In the genomic region with DNA sequence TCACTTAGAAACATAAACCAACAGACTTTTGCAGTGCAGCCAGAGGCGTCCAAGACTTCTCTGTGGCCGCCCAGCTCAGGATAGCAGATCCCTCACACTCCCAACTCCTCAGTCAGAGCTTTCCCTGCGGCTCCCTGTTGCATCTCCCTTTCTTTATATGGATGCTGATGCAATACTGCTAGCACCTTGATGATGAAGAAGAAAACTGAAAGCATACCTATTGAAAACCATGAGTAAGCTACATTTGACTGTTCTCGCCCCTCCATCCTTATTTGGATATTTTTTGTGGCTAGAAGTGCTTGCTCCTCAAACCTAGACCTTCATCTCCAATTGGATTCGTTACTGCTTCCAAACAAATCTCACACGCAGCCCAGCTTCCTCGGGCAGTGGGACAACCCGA, we compare ENCODE assay signal across 21 cellular contexts. TPM values are rescaled to one million over a fixed set of nuclear protein-coding genes. Genes with fewer than 3 reads are reported as not detected.
A peak's percentile ranks its signal among the peaks of the same experiment; 100 is the strongest.
DNase-seq lines count a peak whose midpoint lies in the region; ATAC-seq and TF ChIP-seq lines count a peak whose summit lies in the region.
"Had no signal": no experiment of that assay in that cellular context is flagged by ENCODE, and none has a peak within 500 bp of the region (broad histone marks: within the 10 kb centered on the region; RNA-seq: fewer than 3 reads in every experiment).

No MANE protein-coding gene starts in this region.

- no peak overlapping the region for H2AK5ac ChIP-seq in mesenchymal stem cell (ENCODE audit: low read length, severe bottlenecking)

- peaks cover 1% of the 10 kb centered on the region for H3K36me3 Mint-ChIP-seq in activated CD8-positive, alpha-beta memory T cell treated with anti-CD3 and anti-CD28 coated beads, Interleukin-2, amount 10 ng/mL, durations not matched to agents 7 days and 5 days
- no peaks in the 10 kb centered on the region for H3K36me3 Mint-ChIP-seq in GM23338 (ENCODE audit: low read depth)
- no peaks in the 10 kb centered on the region for H3K36me3 Mint-ChIP-seq in activated T-helper 1 cell treated with anti-CD3 and anti-CD28 coated beads, Interleukin-12 subunit alpha, Interleukin-12 subunit beta, Interleukin-2, Interleukin-4 antibody, amounts not matched to agents 30 ng/mL and 10 ng/mL and 1 ng/mL, durations not matched to agents 14 hours and 24 hours and 36 hours (ENCODE audit: low read depth)
- H3K36me3 Mint-ChIP-seq: CD14-positive monocyte had no signal

- H2BK120ac ChIP-seq in mesenchymal stem cell (ENCODE audit: low read depth, low read length), result no peak overlapping the region

- no peaks in the 10 kb centered on the region for H3K79me2 ChIP-seq in GM23338 (replicated peaks; ENCODE audit: insufficient read depth)

- ATAC-seq in activated CD8-positive, alpha-beta memory T cell treated with anti-CD3 and anti-CD28 coated beads, Interleukin-2, amount 10 ng/mL, durations not matched to agents 7 days and 5 days, result peak; percentile 57
- no peak for ATAC-seq in GM23338
- ATAC-seq in HG03571 (IDR thresholded peaks at IDR 0.05; ENCODE audit: unreplicated experiment), result no peak
- ATAC-seq: A549 had no signal

- H2AFZ ChIP-seq in GM23338 (peak overlapping the region; percentile 44; the same call in 1 of the 2 replicates), mesenchymal stem cell (ENCODE audit: low read depth, low read length) (no peak overlapping the region)

- H3K4me2 ChIP-seq in GM23338 (no peak overlapping the region), mesenchymal stem cell (ENCODE audit: low read length, poor library complexity, severe bottlenecking) (no peak overlapping the region)
- H3K4me2 ChIP-seq: A549, KMS-11 had no signal

- no peaks in the 10 kb centered on the region for H4K20me1 ChIP-seq in GM23338 (replicated peaks; ENCODE audit: insufficient read depth)

- CTCF ChIA-PET in activated CD8-positive, alpha-beta memory T cell treated with anti-CD3 and anti-CD28 coated beads, Interleukin-2, amount 10 ng/mL, durations not matched to agents 7 days and 5 days (lab: Charles Lee), result interaction anchor here (0.9 to 1.3 kb wide), 3 partner anchors 16 to 43 kb away, joined by 3 to 6 read pairs (median 3); no protein-coding TSS in a partner anchor

- H3K27me3 ChIP-seq in GM23338 (ENCODE audit: insufficient read depth) (no peaks in the 10 kb centered on the region), mesenchymal stem cell (ENCODE audit: control insufficient read depth in 1 of 2, insufficient read depth in 1 of 2, low read length in 2 of 2) (no peaks in the 10 kb centered on the region)

- intact Hi-C loops in activated T-helper 1 cell treated with anti-CD3 and anti-CD28 coated beads, Interleukin-12 subunit alpha, Interleukin-12 subunit beta, Interleukin-2, Interleukin-4 antibody, amounts not matched to agents 30 ng/mL and 10 ng/mL and 1 ng/mL, durations not matched to agents 14 hours and 24 hours and 36 hours (cut with micrococcal nuclease), result no loop called here

- no peak overlapping the region for H3K4ac ChIP-seq in mesenchymal stem cell (ENCODE audit: low read depth in 1 of 2, low read length in 2 of 2)

- no peak overlapping the region for H4K91ac ChIP-seq in mesenchymal stem cell (ENCODE audit: low read length)

- H3K9me2 ChIP-seq in GM23338 (ENCODE audit: insufficient read depth), result peaks cover 4% of the 10 kb centered on the region; the same call in 1 of the 2 replicates

- no peak overlapping the region for H3K9ac ChIP-seq in mesenchymal stem cell (ENCODE audit: low read length)
- H3K9ac ChIP-seq: KMS-11 had no signal

- peak overlapping the region; percentile 6 to 68 for H2BK12ac ChIP-seq in mesenchymal stem cell (ENCODE audit: low read length in 2 of 2)

- no peak overlapping the region for H2BK5ac ChIP-seq in mesenchymal stem cell (ENCODE audit: low read depth, low read length, poor library complexity, severe bottlenecking)

- no peak for TF ChIP-seq CTCF in GM23338 (conservative IDR thresholded peaks at IDR 0.05; ENCODE audit: low read depth in 2 of 2)

- H3K27ac ChIP-seq in GM23338 (ENCODE audit: low read depth) (no peak overlapping the region), mesenchymal stem cell (ENCODE audit: low read length, poor library complexity, severe bottlenecking) (no peak overlapping the region)
- H3K27ac ChIP-seq: A549, KMS-11 had no signal

- no peak overlapping the region for H4K8ac ChIP-seq in mesenchymal stem cell (ENCODE audit: low read length)

- no peaks in the 10 kb centered on the region for H3K36me3 ChIP-seq in GM23338 (ENCODE audit: insufficient read depth)
- H3K36me3 ChIP-seq in mesenchymal stem cell (ENCODE audit: control insufficient read depth in 1 of 2, insufficient read depth in 2 of 2, low read depth in 1 of 2, low read length in 2 of 2), result no peaks in the 10 kb centered on the region
- H3K36me3 ChIP-seq: HAP-1 had no signal

- H3K4me1 Mint-ChIP-seq in activated CD8-positive, alpha-beta memory T cell treated with anti-CD3 and anti-CD28 coated beads, Interleukin-2, amount 10 ng/mL, durations not matched to agents 7 days and 5 days, result peaks cover 29% of the 10 kb centered on the region
- H3K4me1 Mint-ChIP-seq in GM23338, result peaks cover 12% of the 10 kb centered on the region; the same call in 2 of the 3 replicates
- peaks cover 39% of the 10 kb centered on the region for H3K4me1 Mint-ChIP-seq in activated T-helper 1 cell treated with anti-CD3 and anti-CD28 coated beads, Interleukin-12 subunit alpha, Interleukin-12 subunit beta, Interleukin-2, Interleukin-4 antibody, amounts not matched to agents 30 ng/mL and 10 ng/mL and 1 ng/mL, durations not matched to agents 14 hours and 24 hours and 36 hours (ENCODE audit: low read depth)

- no peak overlapping the region for H3K23ac ChIP-seq in mesenchymal stem cell (ENCODE audit: low read length in 2 of 2)

- no peaks in the 10 kb centered on the region for H3F3A ChIP-seq in GM23338 (replicated peaks; ENCODE audit: low read depth)

- no peak overlapping the region for H3K14ac ChIP-seq in mesenchymal stem cell (ENCODE audit: low read length in 2 of 2)

- WGBS in mesenchymal stem cell, result 96% methylated on average over 6 of the region's 8 CpGs

- H3K27ac Mint-ChIP-seq in activated CD8-positive, alpha-beta memory T cell treated with anti-CD3 and anti-CD28 coated beads, Interleukin-2, amount 10 ng/mL, durations not matched to agents 7 days and 5 days, result no peak overlapping the region
- H3K27ac Mint-ChIP-seq in GM23338, result no peak overlapping the region
- H3K27ac Mint-ChIP-seq in activated T-helper 1 cell treated with anti-CD3 and anti-CD28 coated beads, Interleukin-12 subunit alpha, Interleukin-12 subunit beta, Interleukin-2, Interleukin-4 antibody, amounts not matched to agents 30 ng/mL and 10 ng/mL and 1 ng/mL, durations not matched to agents 14 hours and 24 hours and 36 hours, result peak overlapping the region; percentile 16
- H3K27ac Mint-ChIP-seq: B cell, CD14-positive monocyte had no signal

- H3K27me3 Mint-ChIP-seq in activated CD8-positive, alpha-beta memory T cell treated with anti-CD3 and anti-CD28 coated beads, Interleukin-2, amount 10 ng/mL, durations not matched to agents 7 days and 5 days, result no peaks in the 10 kb centered on the region
- H3K27me3 Mint-ChIP-seq in GM23338 (ENCODE audit: insufficient read depth, low read depth, poor library complexity), result peaks cover 3% of the 10 kb centered on the region
- peaks cover 2% of the 10 kb centered on the region for H3K27me3 Mint-ChIP-seq in activated T-helper 1 cell treated with anti-CD3 and anti-CD28 coated beads, Interleukin-12 subunit alpha, Interleukin-12 subunit beta, Interleukin-2, Interleukin-4 antibody, amounts not matched to agents 30 ng/mL and 10 ng/mL and 1 ng/mL, durations not matched to agents 14 hours and 24 hours and 36 hours (ENCODE audit: insufficient read depth)

- H3K4me1 ChIP-seq in GM23338 (ENCODE audit: insufficient read depth) (peaks cover 6% of the 10 kb centered on the region; the same call in 1 of the 2 replicates), mesenchymal stem cell (ENCODE audit: control insufficient read depth, insufficient read depth, low read depth, low read length) (peaks cover 4% of the 10 kb centered on the region)
- H3K4me1 ChIP-seq: HAP-1 had no signal

- no peaks in the 10 kb centered on the region for H3K79me1 ChIP-seq in mesenchymal stem cell (replicated peaks; ENCODE audit: low read length, poor library complexity, severe bottlenecking)

- H3K18ac ChIP-seq in mesenchymal stem cell (ENCODE audit: low read depth in 1 of 2, low read length in 2 of 2), result no peak overlapping the region

- H3K4me3 ChIP-seq in GM23338 (no peak overlapping the region), mesenchymal stem cell (ENCODE audit: insufficient read depth in 1 of 2, low read depth in 1 of 2, low read length in 2 of 2) (no peak overlapping the region)
- H3K4me3 ChIP-seq: A549, HAP-1 had no signal

- no peak overlapping the region for H3K4me3 Mint-ChIP-seq in activated CD8-positive, alpha-beta memory T cell treated with anti-CD3 and anti-CD28 coated beads, Interleukin-2, amount 10 ng/mL, durations not matched to agents 7 days and 5 days
- H3K4me3 Mint-ChIP-seq in GM23338, result no peak overlapping the region
- no peak overlapping the region for H3K4me3 Mint-ChIP-seq in activated T-helper 1 cell treated with anti-CD3 and anti-CD28 coated beads, Interleukin-12 subunit alpha, Interleukin-12 subunit beta, Interleukin-2, Interleukin-4 antibody, amounts not matched to agents 30 ng/mL and 10 ng/mL and 1 ng/mL, durations not matched to agents 14 hours and 24 hours and 36 hours
- H3K4me3 Mint-ChIP-seq: B cell, CD14-positive monocyte had no signal

- H3K9me3 Mint-ChIP-seq in activated CD8-positive, alpha-beta memory T cell treated with anti-CD3 and anti-CD28 coated beads, Interleukin-2, amount 10 ng/mL, durations not matched to agents 7 days and 5 days (ENCODE audit: low read depth), result no peaks in the 10 kb centered on the region
- H3K9me3 Mint-ChIP-seq in GM23338, result no peaks in the 10 kb centered on the region
- H3K9me3 Mint-ChIP-seq in activated T-helper 1 cell treated with anti-CD3 and anti-CD28 coated beads, Interleukin-12 subunit alpha, Interleukin-12 subunit beta, Interleukin-2, Interleukin-4 antibody, amounts not matched to agents 30 ng/mL and 10 ng/mL and 1 ng/mL, durations not matched to agents 14 hours and 24 hours and 36 hours, result no peaks in the 10 kb centered on the region

- H3K9me3 ChIP-seq in mesenchymal stem cell (ENCODE audit: control insufficient read depth, low read length), result no peaks in the 10 kb centered on the region
- H3K9me3 ChIP-seq: A549, HAP-1 had no signal

- DNase-seq in activated CD8-positive, alpha-beta memory T cell treated with anti-CD3 and anti-CD28 coated beads, Interleukin-2, amount 10 ng/mL, durations not matched to agents 7 days and 5 days, result no peak
- no peak for DNase-seq in activated CD8-positive, alpha-beta memory T cell treated with anti-CD3 and anti-CD28 coated beads, Interleukin-2, amount 50 U/mL, for 48 hours
- no peak for DNase-seq in GM23338 (ENCODE audit: low spot score)
- no peak for DNase-seq in activated T-helper 1 cell treated with anti-CD3 and anti-CD28 coated beads, Interleukin-12 subunit alpha, Interleukin-12 subunit beta, Interleukin-2, Interleukin-4 antibody, amounts not matched to agents 30 ng/mL and 10 ng/mL and 1 ng/mL, durations not matched to agents 14 hours and 24 hours and 36 hours (ENCODE audit: low spot score)
- no peak for DNase-seq in mesenchymal stem cell
- DNase-seq in SKM-1 (lab: John Stamatoyannopoulos, UW; ENCODE audit: unreplicated experiment), result no peak
- DNase-seq in NCI-H146 treated with DMSO at 0.1 percent for 48 hours (lab: John Stamatoyannopoulos, UW; ENCODE audit: unreplicated experiment), result no peak
- DNase-seq: DMS53, GF-D8, NCI-H1105, NCI-H146, NCI-H2029 treated with DMSO at 0.1 percent for 48 hours, NCI-H2171, NCI-H524 treated with DMSO at 0.1 percent for 48 hours, SHP77 had no signal

- no peak overlapping the region for H2BK15ac ChIP-seq in mesenchymal stem cell (ENCODE audit: low read depth, poor library complexity, severe bottlenecking)

RNA-seq across cellular contexts. Expression of a gene that starts 57.3 kb away (rescaled TPM):
- total RNA-seq in activated CD8-positive, alpha-beta memory T cell treated with anti-CD3 and anti-CD28 coated beads, Interleukin-2, amount 10 ng/mL, durations not matched to agents 7 days and 5 days, result 10 to 100 TPM in 1 of 2 experiments, 1 to 10 TPM in 1; 9.6 to 10.2 TPM
- 21.1 and 23.5 TPM in 2 replicates for total RNA-seq in GM23338 (2014; rRNA removed; shearing (Covaris generic))
- polyA plus RNA-seq in GM23338 (2016; fragmentation: Nextera tagmentation; extraction: Ambion mirVana), result 9.7 and 10.0 TPM in 2 replicates
- total RNA-seq in activated T-helper 1 cell treated with anti-CD3 and anti-CD28 coated beads, Interleukin-12 subunit alpha, Interleukin-12 subunit beta, Interleukin-2, Interleukin-4 antibody, amounts not matched to agents 30 ng/mL and 10 ng/mL and 1 ng/mL, durations not matched to agents 14 hours and 24 hours and 36 hours, result 10.9 and 12.8 TPM in 2 replicates
- polyA plus RNA-seq in mesenchymal stem cell (2013, experiment 1 of 2), result 13.1 TPM
- 13.9 TPM for polyA plus RNA-seq in mesenchymal stem cell (2013, experiment 2 of 2)
